8 cellular contexts compared by ENCODE assay signal in genomic region chr7:23474829-23475578, GRCh38. TPM values are rescaled to one million over a fixed set of nuclear protein-coding genes. Genes with fewer than 3 reads are reported as not detected.
A peak's percentile ranks its signal among the peaks of the same experiment; 100 is the strongest.
DNase-seq lines count a peak whose midpoint lies in the region; ATAC-seq, FAIRE-seq and TF ChIP-seq lines count a peak whose summit lies in the region.

No MANE protein-coding gene starts in this region.

- H3K4me3 Mint-ChIP-seq in natural killer cell, result peak overlapping the region; percentile 64

- no peaks in the 10 kb centered on the region for H3K36me3 Mint-ChIP-seq in natural killer cell

- DNase-seq in DMS79 treated with DMSO at 0.1 percent for 48 hours (lab: John Stamatoyannopoulos, UW) (peak; percentile 68), GM12878 (ENCODE audit: low read depth, low spot score) (no peak), natural killer cell (no peak), left lung (no peak), coronary artery (ENCODE audit: low spot score) (no peak), GF-D8 (lab: John Stamatoyannopoulos, UW) (no peak)
- no peak for DNase-seq in Jurkat, Clone E6-1 (ENCODE audit: low read depth, low spot score)

- TF ChIP-seq CTCF in GM12878 (IDR thresholded peaks at IDR 0.05 in 2 of 3, conservative IDR thresholded peaks at IDR 0.05 in 1 of 3; ENCODE audit: control insufficient read depth in 2 of 3, extremely low read depth in 1 of 3, insufficient read depth in 1 of 3, low read depth in 3 of 3, low read length in 3 of 3), result no peak
- TF ChIP-seq CTCF in natural killer cell (IDR thresholded peaks at IDR 0.05), result no peak
- TF ChIP-seq CTCF in left lung (IDR thresholded peaks at IDR 0.05), result no peak
- no peak for TF ChIP-seq CTCF in coronary artery (IDR thresholded peaks at IDR 0.05)

- peak overlapping the region; percentile 78 for H3K27ac ChIP-seq in GM12878 (ENCODE audit: control insufficient read depth, insufficient read depth)
- no peak overlapping the region for H3K27ac ChIP-seq in left lung
- H3K27ac ChIP-seq in coronary artery, result no peak overlapping the region

- TSS peak; percentile 54 for BruUV-seq in GM12878 (replicated peaks; lab: Mats Ljungman, UMichigan)

- no peak for TF ChIP-seq POLR2A in GM12878 (IDR thresholded peaks at IDR 0.05; ENCODE audit: low read depth, low read length)

- no peak for TF ChIP-seq EP300 in GM12878 (IDR thresholded peaks at IDR 0.05; ENCODE audit: borderline replicate concordance in 1 of 2, control insufficient read depth in 1 of 2, low read depth in 2 of 2, low read length in 2 of 2)

- POLR2A ChIA-PET in GM12878 (lab: Charles Lee), result interaction anchor here (0.6 to 1.3 kb wide), 3 partner anchors 18 to 56 kb away, joined by 3 to 5 read pairs (median 3); no protein-coding TSS in a partner anchor

- under 1% methylated on average over 15 of the region's 15 CpGs for WGBS in GM12878 (ENCODE audit: insufficient coverage, insufficient replicate concordance, low lambda C conversion rate, missing lambda C conversion rate)

- H3K79me2 ChIP-seq in GM12878 (ENCODE audit: control insufficient read depth, insufficient read depth, low read length), result peaks cover 47% of the 10 kb centered on the region

- peak overlapping the region; percentile 78 for H3K9ac ChIP-seq in GM12878 (ENCODE audit: control insufficient read depth, insufficient read depth, low read length)

- no peaks in the 10 kb centered on the region for H4K20me1 ChIP-seq in GM12878 (ENCODE audit: control insufficient read depth, insufficient read depth)

- no peak for FAIRE-seq in GM12878 (lab: Jason Lieb, UNC)

- H3K9me3 ChIP-seq in GM12878 (replicated peaks; ENCODE audit: control insufficient read depth, insufficient read depth, low read length) (no peaks in the 10 kb centered on the region), left lung (no peaks in the 10 kb centered on the region)

- intact Hi-C loops in GM12878 (cut with micrococcal nuclease; ENCODE audit: unreplicated experiment) (loop anchor here (1.0 to 5.0 kb wide), 5 partner anchors 55 to 293 kb away; partner anchors contain the start of genes CCDC126 and NUP42), natural killer cell (cut with micrococcal nuclease) (no loop called here), left lung (cut with DNase I) (no loop called here)

- TF ChIP-seq RAD21 in GM12878 (IDR thresholded peaks at IDR 0.05; ENCODE audit: insufficient read depth, low read depth, low read length), result no peak

- H3K36me3 ChIP-seq in GM12878 (ENCODE audit: control insufficient read depth in 2 of 2, insufficient read depth in 2 of 2, low read length in 1 of 2) (no peaks in the 10 kb centered on the region), left lung (no peaks in the 10 kb centered on the region)

- SMC1A ChIA-PET in GM12878 (lab: Charles Lee; ENCODE audit: uncharacterized antibody, unreplicated experiment), result interaction anchor here (1.0 to 1.9 kb wide), 6 partner anchors 28 to 117 kb away, joined by 3 to 7 read pairs (median 4); no protein-coding TSS in a partner anchor

- RAD21 ChIA-PET in GM12878 (lab: Charles Lee; ENCODE audit: unreplicated experiment), result no interaction called here

- no peak overlapping the region for H3K27ac Mint-ChIP-seq in natural killer cell

- H3K27me3 Mint-ChIP-seq in natural killer cell (ENCODE audit: low read depth in 2 of 2), result peaks cover 56 to 79% of the 10 kb centered on the region in 2 donors

- peaks cover 23 to 29% of the 10 kb centered on the region in 2 donors for H3K4me1 Mint-ChIP-seq in natural killer cell

- H3K4me2 ChIP-seq in GM12878 (ENCODE audit: control insufficient read depth, insufficient read depth), result peak overlapping the region; percentile 85

- CTCF ChIA-PET in GM12878 (lab: Yijun Ruan, JAX), result interaction anchor here (0.6 to 1.3 kb wide), 5 partner anchors 12 to 117 kb away, joined by 3 to 5 read pairs (median 3); no protein-coding TSS in a partner anchor

- H3K4me3 ChIP-seq in Jurkat, Clone E6-1 (ENCODE audit: low read length), result peak overlapping the region; percentile 68
- H3K4me3 ChIP-seq in GM12878, result peak overlapping the region; percentile 89
- peak overlapping the region in 1 of 2 donors; percentile 48 for H3K4me3 ChIP-seq in left lung
- no peak overlapping the region for H3K4me3 ChIP-seq in coronary artery

- no peaks in the 10 kb centered on the region for H3K9me3 Mint-ChIP-seq in natural killer cell

- in situ Hi-C loops in GM12878 (cut with MboI), result no loop called here

- H3K4me1 ChIP-seq in GM12878 (ENCODE audit: control insufficient read depth, insufficient read depth, low read length) (no peaks in the 10 kb centered on the region), left lung (peaks cover 15 to 34% of the 10 kb centered on the region in 2 donors)

- H2AFZ ChIP-seq in GM12878 (ENCODE audit: control insufficient read depth, low read depth, low read length), result peak overlapping the region; percentile 89

- H3K27me3 ChIP-seq in GM12878 (replicated peaks in 1 of 2; ENCODE audit: control insufficient read depth in 2 of 2, insufficient read depth in 2 of 2, low read length in 1 of 2) (peaks cover 0 to 4% of the 10 kb centered on the region in 2 experiments; a peak in 1 of 4 replicates), left lung (peaks cover 98 to 100% of the 10 kb centered on the region in 2 donors)

- ATAC-seq in GM12878, result no peak
- no peak for ATAC-seq in natural killer cell
- ATAC-seq in GM21381 (IDR thresholded peaks at IDR 0.05; ENCODE audit: unreplicated experiment), result no peak
- no peak for ATAC-seq in left lung

TF ChIP-seq in GM12878, 131 proteins besides CTCF, POLR2A, EP300 and RAD21 (continues in another document):
- peak; percentile 77 for TF ChIP-seq BMI1 (IDR thresholded peaks at IDR 0.05; ENCODE audit: borderline replicate concordance)
- TF ChIP-seq MAX (IDR thresholded peaks at IDR 0.05; ENCODE audit: low read depth, low read length), result no peak

RNA-seq across cellular contexts. Expression of gene IGF2BP3, which starts 4.7 kb away (rescaled TPM):
- polyA plus RNA-seq in Jurkat, Clone E6-1 (2012; ENCODE audit: insufficient read depth, insufficient read length), result 41.1 TPM
- 193 and 204 TPM in 2 replicates for total RNA-seq in GM12878 (2013; cell fraction: nucleolus; rRNA removed)
- total RNA-seq in GM12878 (2014; rRNA removed) (30.8 and 38.9 TPM in 2 replicates), GM12878 (2014; rRNA removed; fragmentation: Illumina TruSeq; extraction: Trizol) (56.8 and 62.3 TPM in 2 replicates), GM12878 (2021) (48.5 and 49.7 TPM in 2 replicates), natural killer cell (1 to 10 TPM in 2 of 3 donors, not detected in 1; 1.4 to 2.9 TPM), left lung (1 to 10 TPM; 1.8 to 2.0 TPM)
- polyA plus RNA-seq in GM12878 (2011; ENCODE audit: low read depth), result 12.8 TPM
- polyA plus RNA-seq in GM12878 (2011; rRNA removed) (43.3 and 63.1 TPM in 2 replicates), GM12878 (2014; fragmentation: Illumina TruSeq; extraction: Trizol) (61.2 and 76.6 TPM in 2 replicates), GM12878 (2014; fragmentation: Nextera tagmentation; extraction: Ambion mirVana) (1 to 10 TPM; 4.6 to 4.7 TPM), GM12878 (2014; rRNA removed) (41.4 and 43.1 TPM in 2 replicates), GM12878 (2016; fragmentation: Nextera tagmentation; extraction: Ambion mirVana) (10 to 100 TPM; 15.0 to 16.0 TPM)
- 31.7 and 32.1 TPM in 2 replicates for polyA plus RNA-seq in GM12878 (2011; cell fraction: cytosol; rRNA removed)
- 35.0 and 45.2 TPM in 2 replicates for polyA plus RNA-seq in GM12878 (2011; cell fraction: nucleus; rRNA removed)
- 23.1 and 32.9 TPM in 2 replicates for polyA plus RNA-seq in GM12878 (2012)
- 42.1 and 55.8 TPM in 2 replicates for polyA minus RNA-seq in GM12878 (2011; rRNA and poly(A)+ RNA removed)
- polyA minus RNA-seq in GM12878 (2011; cell fraction: cytosol; rRNA and poly(A)+ RNA removed), result 22.2 and 26.1 TPM in 2 replicates
- 25.8 and 44.7 TPM in 2 replicates for polyA minus RNA-seq in GM12878 (2011; cell fraction: nucleus; rRNA and poly(A)+ RNA removed)

RNA-seq across cellular contexts. Expression of gene TRA2A, which starts 56.8 kb away (rescaled TPM):
- polyA plus RNA-seq in Jurkat, Clone E6-1 (2012; ENCODE audit: insufficient read depth, insufficient read length), result 101 TPM
- total RNA-seq in GM12878 (2013; cell fraction: nucleolus; rRNA removed), result 83.2 and 85.5 TPM in 2 replicates
- total RNA-seq in GM12878 (2014; rRNA removed) (25.0 TPM in 2 replicates), GM12878 (2014; rRNA removed; fragmentation: Illumina TruSeq; extraction: Trizol) (71.2 and 78.0 TPM in 2 replicates), GM12878 (2021) (85.4 and 86.6 TPM in 2 replicates), natural killer cell (100 to 1,000 TPM; 269 to 385 (median 324) TPM), left lung (10 to 100 TPM; 68.1 to 75.8 TPM)
- polyA plus RNA-seq in GM12878 (2011; ENCODE audit: low read depth), result 52.8 TPM
- polyA plus RNA-seq in GM12878 (2011; rRNA removed) (97.1 and 111 TPM in 2 replicates), GM12878 (2014; fragmentation: Illumina TruSeq; extraction: Trizol) (224 and 533 TPM in 2 replicates), GM12878 (2014; fragmentation: Nextera tagmentation; extraction: Ambion mirVana) (10 to 100 TPM; 69.2 to 83.1 TPM), GM12878 (2014; rRNA removed) (99.5 and 103 TPM in 2 replicates), GM12878 (2016; fragmentation: Nextera tagmentation; extraction: Ambion mirVana) (100 to 1,000 TPM; 135 TPM)
- polyA plus RNA-seq in GM12878 (2011; cell fraction: cytosol; rRNA removed), result 53.7 and 61.9 TPM in 2 replicates
- 68.4 and 86.0 TPM in 2 replicates for polyA plus RNA-seq in GM12878 (2011; cell fraction: nucleus; rRNA removed)
- polyA plus RNA-seq in GM12878 (2012), result 78.6 and 85.7 TPM in 2 replicates
- polyA minus RNA-seq in GM12878 (2011; rRNA and poly(A)+ RNA removed), result 61.7 and 77.2 TPM in 2 replicates
- 31.9 and 40.4 TPM in 2 replicates for polyA minus RNA-seq in GM12878 (2011; cell fraction: cytosol; rRNA and poly(A)+ RNA removed)
- polyA minus RNA-seq in GM12878 (2011; cell fraction: nucleus; rRNA and poly(A)+ RNA removed), result 39.3 and 70.9 TPM in 2 replicates

Comparison
In these comparisons a context has a peak if more than half of its experiments do, and no peak if none do; other contexts are left out.
1. RNA of gene IGF2BP3, which starts 4.7 kb away (total RNA-seq): 30.8 to 204 TPM in GM12878; 1.8 to 2.0 TPM in left lung and 1.4 to 2.9 TPM in natural killer cell; every median in the first group is over 4 times any median in the second.